In genomic region chr12:75894965-75895754, GRCh38 we compare ENCODE assay signal across 17 cellular contexts.
DNase-seq lines count a peak whose midpoint lies in the region; ATAC-seq, FAIRE-seq and TF ChIP-seq lines count a peak whose summit lies in the region.
"Had no signal": no experiment of that assay in that cellular context is flagged by ENCODE, and none has a peak within 500 bp of the region (broad histone marks: within the 10 kb centered on the region; RNA-seq: fewer than 3 reads in every experiment).

No MANE protein-coding gene starts in this region.

- peaks cover 6% of the 10 kb centered on the region; the same call in 1 of the 2 replicates for H3K9me1 ChIP-seq in IMR-90 (ENCODE audit: insufficient read depth, low read length)

- H2AK5ac ChIP-seq in IMR-90 (ENCODE audit: low read depth, low read length): no peak overlapping the region

- no peaks in the 10 kb centered on the region for H3K9me3 ChIP-seq in IMR-90 (ENCODE audit: control insufficient read depth, insufficient read depth, low read length)
- no peaks in the 10 kb centered on the region for H3K9me3 ChIP-seq in gastrocnemius medialis
- H3K9me3 ChIP-seq: HAP-1 had no signal

- H3K27me3 ChIP-seq in IMR-90 (ENCODE audit: control insufficient read depth, insufficient read depth, low read length) (no peaks in the 10 kb centered on the region), bronchial epithelial cell (ENCODE audit: control insufficient read depth, insufficient read depth, low read length) (no peaks in the 10 kb centered on the region), gastrocnemius medialis (no peaks in the 10 kb centered on the region)

- H3K27ac ChIP-seq in IMR-90 (ENCODE audit: insufficient read depth, low read length) (no peak overlapping the region), gastrocnemius medialis (no peak overlapping the region)
- H3K27ac ChIP-seq: C4-2B, KMS-11 had no signal

- dilution Hi-C loops in IMR-90 (cut with HindIII; ENCODE audit: low sequenced_read_pairs, unreplicated experiment): no loop called here

- H3K79me1 ChIP-seq in IMR-90 (ENCODE audit: low read depth in 1 of 2, low read length in 2 of 2): no peaks in the 10 kb centered on the region

- DNase-seq in H54 (ENCODE audit: insufficient read length, low spot score) (no peak), IMR-90 (no peak), bronchial epithelial cell (ENCODE audit: low read depth) (peak; percentile 5), renal cortical epithelial cell (ENCODE audit: low read depth) (peak; percentile 47), gastrocnemius medialis (no peak)
- DNase-seq: AML-193; Calu3; CD4-positive, alpha-beta T cell; DMS79 treated with DMSO at 0.1 percent for 48 hours had no signal

- H3K36me3 ChIP-seq in IMR-90 (ENCODE audit: control insufficient read depth, insufficient read depth, low read length): no peaks in the 10 kb centered on the region
- H3K36me3 ChIP-seq in bronchial epithelial cell (ENCODE audit: control insufficient read depth, insufficient read depth, low read length): no peaks in the 10 kb centered on the region
- no peaks in the 10 kb centered on the region for H3K36me3 ChIP-seq in gastrocnemius medialis
- H3K36me3 ChIP-seq: HAP-1 had no signal

- peaks cover 6% of the 10 kb centered on the region for H3K4me1 ChIP-seq in IMR-90 (ENCODE audit: control insufficient read depth, insufficient read depth, low read length)
- H3K4me1 ChIP-seq in gastrocnemius medialis: no peaks in the 10 kb centered on the region
- H3K4me1 ChIP-seq: HAP-1 had no signal

- no peak overlapping the region for H3K9ac ChIP-seq in IMR-90 (ENCODE audit: low read depth, low read length)
- H3K9ac ChIP-seq: KMS-11 had no signal

- 50% methylated on average over 1 of the region's 4 CpGs; no CpG with 5 or more reads in 1 of the 2 experiments for WGBS in IMR-90 (ENCODE audit: extremely low coverage in 2 of 2, insufficient read length in 1 of 2), 2 experiments

- H2BK120ac ChIP-seq in IMR-90 (ENCODE audit: low read depth, low read length): no peak overlapping the region

- no peak overlapping the region for H3K56ac ChIP-seq in IMR-90 (ENCODE audit: extremely low read depth, insufficient read depth, low read length)

- intact Hi-C loops in IMR-90 (cut with micrococcal nuclease): no loop called here
- intact Hi-C loops in gastrocnemius medialis (cut with DNase I; ENCODE audit: low total_unique reads): no loop called here

- H3K4ac ChIP-seq in IMR-90 (ENCODE audit: low read depth, low read length): no peak overlapping the region

- H2BK20ac ChIP-seq in IMR-90 (ENCODE audit: low read depth, low read length): peak overlapping the region; percentile 48; the same call in 1 of the 2 replicates

- CTCF ChIA-PET in IMR-90 (lab: Yijun Ruan, JAX): interaction anchor here (0.6 kb wide), 1 partner anchor 83 kb away, joined by 3 read pairs; no protein-coding TSS in a partner anchor

- BruUV-seq in IMR-90 (replicated peaks; lab: Mats Ljungman, UMichigan): no TSS peak

- H4K91ac ChIP-seq in IMR-90 (ENCODE audit: insufficient read depth, low read depth, low read length): no peak overlapping the region

- no peak overlapping the region for H2AK9ac ChIP-seq in IMR-90 (replicated peaks; ENCODE audit: low read depth, low read length, poor library complexity)

- no peak for TF ChIP-seq POLR2A in H54 (IDR thresholded peaks at IDR 0.05; ENCODE audit: low read depth, low read length)
- TF ChIP-seq POLR2A in IMR-90 (IDR thresholded peaks at IDR 0.05; ENCODE audit: low read depth, low read length): no peak
- no peak for TF ChIP-seq POLR2A in gastrocnemius medialis (IDR thresholded peaks at IDR 0.05)

- POLR2A ChIA-PET in IMR-90 (lab: Charles Lee; ENCODE audit: unreplicated experiment): no interaction called here

- H3K4me2 ChIP-seq in IMR-90 (ENCODE audit: low read depth, low read length): no peak overlapping the region
- H3K4me2 ChIP-seq: KMS-11 had no signal

- no peak for TF ChIP-seq RAD21 in IMR-90 (IDR thresholded peaks at IDR 0.05; ENCODE audit: low read length)

- no peak overlapping the region for H4K8ac ChIP-seq in IMR-90 (ENCODE audit: low read depth in 2 of 2, low read length in 2 of 2)

- no peak overlapping the region for H2BK5ac ChIP-seq in IMR-90 (ENCODE audit: low read depth, low read length, poor library complexity, severe bottlenecking)

- in situ Hi-C loops in IMR-90 (cut with MboI; ENCODE audit: low sequenced_read_pairs): no loop called here
- in situ Hi-C loops in gastrocnemius medialis (cut with MboI; ENCODE audit: low sequenced_read_pairs in 4 of 4): no loop called here

- peak overlapping the region; percentile 19; the same call in 1 of the 3 replicates for H2BK15ac ChIP-seq in IMR-90 (ENCODE audit: low read depth, low read length)

- no peak overlapping the region for H3K23ac ChIP-seq in IMR-90 (ENCODE audit: low read depth, low read length)

- peak overlapping the region; percentile 50; the same call in 1 of the 2 replicates for H4K5ac ChIP-seq in IMR-90 (ENCODE audit: low read depth, low read length)

- TF ChIP-seq CTCF in IMR-90 (conservative IDR thresholded peaks at IDR 0.05; ENCODE audit: low read depth, low read length) (no peak), bronchial epithelial cell (IDR thresholded peaks at IDR 0.05; ENCODE audit: insufficient read depth, low read length, severe bottlenecking) (no peak), gastrocnemius medialis (IDR thresholded peaks at IDR 0.05 in 4 of 5, conservative IDR thresholded peaks at IDR 0.05 in 1 of 5) (no peak)

- no peak overlapping the region for H3K4me3 ChIP-seq in IMR-90 (ENCODE audit: insufficient read depth, low read depth, low read length)
- H3K4me3 ChIP-seq in bronchial epithelial cell (ENCODE audit: low read depth, low read length): no peak overlapping the region
- H3K4me3 ChIP-seq in gastrocnemius medialis: no peak overlapping the region
- H3K4me3 ChIP-seq: GM12878, HAP-1 had no signal

- H3K18ac ChIP-seq in IMR-90 (ENCODE audit: low read depth, low read length): no peak overlapping the region; the same call in 1 of the 2 replicates

- no peak for ATAC-seq in IMR-90 (ENCODE audit: low read depth)
- no peak for ATAC-seq in gastrocnemius medialis
- no peak for ATAC-seq in GM21360 (IDR thresholded peaks at IDR 0.05; ENCODE audit: unreplicated experiment)
- no peak for ATAC-seq in HG02759 (IDR thresholded peaks at IDR 0.05; ENCODE audit: unreplicated experiment)
- ATAC-seq: GM12878 had no signal

- H2AFZ ChIP-seq in IMR-90 (replicated peaks; ENCODE audit: low read length, poor library complexity): no peak overlapping the region

- FAIRE-seq in H54 (lab: Jason Lieb, UNC) (peak; percentile 82), bronchial epithelial cell (lab: Jason Lieb, UNC) (no peak)
- FAIRE-seq: A204.1, GM12878, H1 had no signal

- no peak overlapping the region for H3K14ac ChIP-seq in IMR-90 (replicated peaks; ENCODE audit: low read depth, low read length)

- H4K20me1 ChIP-seq in IMR-90 (ENCODE audit: insufficient read depth, low read length): no peaks in the 10 kb centered on the region

TF ChIP-seq in IMR-90, 13 proteins besides CTCF, POLR2A, EP300 and RAD21:
- TF ChIP-seq USF2 (IDR thresholded peaks at IDR 0.05; ENCODE audit: low read depth, low read length) (no peak), CEBPB (IDR thresholded peaks at IDR 0.05; ENCODE audit: low read depth, low read length) (no peak), MXI1 (IDR thresholded peaks at IDR 0.05; ENCODE audit: borderline replicate concordance, low read depth, low read length) (no peak), BHLHE40 (IDR thresholded peaks at IDR 0.05; ENCODE audit: low read depth, low read length) (no peak), CHD1 (IDR thresholded peaks at IDR 0.05; ENCODE audit: low read depth, low read length) (no peak), RCOR1 (IDR thresholded peaks at IDR 0.05; ENCODE audit: insufficient replicate concordance, low read length) (no peak), ELK1 (IDR thresholded peaks at IDR 0.05; ENCODE audit: borderline replicate concordance, low read depth, low read length) (no peak), RFX5 (IDR thresholded peaks at IDR 0.05; ENCODE audit: low read depth, low read length) (no peak)
TF ChIP-seq in IMR-90: peak in this region for 0.

Comparison
In these comparisons a context has a peak if more than half of its experiments do, and no peak if none do; other contexts are left out.
1. DNase-seq: peak in bronchial epithelial cell (single experiment) and renal cortical epithelial cell (single experiment); none in H54 (single experiment), IMR-90 (single experiment) and gastrocnemius medialis (0 of 2).